Comparison of ENCODE assay signal across 18 cellular contexts in the genomic region with DNA sequence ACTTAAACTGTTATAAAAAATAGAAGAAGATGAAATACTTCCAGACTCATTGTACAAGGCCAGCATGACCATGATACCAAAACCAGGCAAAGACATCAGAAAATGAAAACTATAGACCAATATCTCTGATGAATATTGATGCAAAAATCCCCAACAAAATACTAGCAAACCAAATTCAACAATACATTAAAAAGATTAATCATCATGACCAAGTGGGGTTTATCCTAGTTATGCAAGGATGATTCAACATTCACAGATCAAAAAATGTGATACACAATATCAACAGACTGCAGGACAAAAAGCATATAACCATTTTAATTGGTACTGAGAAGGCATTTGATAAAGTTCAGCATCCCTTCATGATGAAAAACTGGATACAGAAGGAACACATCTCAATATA.
DNase-seq lines count a peak whose midpoint lies in the region; ATAC-seq, FAIRE-seq and TF ChIP-seq lines count a peak whose summit lies in the region.
"Had no signal": no experiment of that assay in that cellular context is flagged by ENCODE, and none has a peak within 500 bp of the region (broad histone marks: within the 10 kb centered on the region; RNA-seq: fewer than 3 reads in every experiment).

No MANE protein-coding gene starts in this region.

- DNase-seq in ELR (ENCODE audit: low read depth): peak; percentile 47
- peak; percentile 19 for DNase-seq in HS-5 (ENCODE audit: low read depth)
- peak; percentile 7 for DNase-seq in bronchial epithelial cell (ENCODE audit: low read depth)
- no peak for DNase-seq in stimulated activated CD4-positive, alpha-beta T cell treated with anti-CD3 and anti-CD28 coated beads, Interleukin-2, amount 100 ng/mL, for 48 hours
- no peak for DNase-seq in left cardiac atrium
- DNase-seq: C1 segment of cervical spinal cord; Calu3; CD4-positive, alpha-beta memory T cell; COR-L47; DMS153; DND-41; GF-D8; GOT3; H7; HCEC 1CT had no signal

- TF ChIP-seq CTCF in bronchial epithelial cell (IDR thresholded peaks at IDR 0.05; ENCODE audit: insufficient read depth, low read length, severe bottlenecking): no peak

- no peak for ATAC-seq in GM21360 (IDR thresholded peaks at IDR 0.05; ENCODE audit: unreplicated experiment)
- ATAC-seq in left cardiac atrium: no peak

- H3K27me3 ChIP-seq in bronchial epithelial cell (ENCODE audit: control insufficient read depth, insufficient read depth, low read length): no peaks in the 10 kb centered on the region

- intact Hi-C loops in left cardiac atrium (cut with DNase I): no loop called here

- no peak for FAIRE-seq in bronchial epithelial cell (lab: Jason Lieb, UNC)
- FAIRE-seq: GM12891, GM18507 had no signal

- H3K4me3 ChIP-seq in bronchial epithelial cell (ENCODE audit: low read depth, low read length): no peak overlapping the region

- H3K36me3 ChIP-seq in bronchial epithelial cell (ENCODE audit: control insufficient read depth, insufficient read depth, low read length): no peaks in the 10 kb centered on the region

Comparison
In these comparisons a context has a peak if more than half of its experiments do, and no peak if none do; other contexts are left out.
1. DNase-seq: peak in ELR (single experiment), HS-5 (single experiment) and bronchial epithelial cell (single experiment); none in stimulated activated CD4-positive, alpha-beta T cell treated with anti-CD3 and anti-CD28 coated beads, Interleukin-2, amount 100 ng/mL, for 48 hours (0 of 2) and left cardiac atrium (single experiment).